In the genomic region with DNA sequence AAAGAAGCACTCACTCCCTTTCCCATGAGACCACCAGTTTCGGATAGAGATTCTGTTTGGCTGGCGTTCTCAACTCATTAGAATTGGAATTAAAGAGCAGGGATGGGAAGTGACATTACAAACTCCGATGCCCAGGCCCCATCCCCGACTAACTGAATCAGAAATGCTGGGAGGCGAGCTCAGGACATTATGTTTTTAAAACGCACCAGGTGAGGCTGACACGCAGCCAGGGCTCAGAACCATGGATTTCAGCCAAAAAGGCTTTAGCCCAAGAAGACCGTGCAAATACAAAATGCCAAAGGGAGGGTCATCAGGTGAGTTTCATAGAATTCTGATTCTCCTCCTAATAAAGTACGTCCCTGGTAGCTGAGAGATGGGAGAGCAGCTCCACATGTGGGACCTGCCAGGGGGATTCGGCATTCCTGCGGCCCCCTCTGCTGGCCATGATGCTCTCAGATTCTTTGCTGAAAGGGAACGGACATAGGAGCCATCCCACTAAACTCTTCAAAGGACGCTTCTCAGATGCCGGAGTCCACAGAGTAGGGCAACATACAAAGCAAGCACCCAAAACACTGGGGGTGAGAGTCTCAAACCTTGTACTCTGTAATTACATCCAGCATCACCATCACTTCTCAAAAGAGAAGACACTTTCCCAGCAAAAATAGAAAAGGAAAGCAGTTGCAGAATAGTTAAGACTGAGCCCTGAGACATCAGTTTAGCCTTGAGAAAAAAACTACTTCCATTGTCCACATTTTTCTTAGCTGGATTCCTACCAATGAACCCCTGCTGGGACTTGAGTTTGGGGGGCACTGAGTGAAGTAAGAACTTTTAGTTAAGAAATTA, we compare ENCODE assay signal across 9 cellular contexts.
A peak's percentile ranks its signal among the peaks of the same experiment; 100 is the strongest.
DNase-seq lines count a peak whose midpoint lies in the region; ATAC-seq and TF ChIP-seq lines count a peak whose summit lies in the region.
"Had no signal": no experiment of that assay in that cellular context is flagged by ENCODE, and none has a peak within 500 bp of the region (broad histone marks: within the 10 kb centered on the region; RNA-seq: fewer than 3 reads in every experiment).

No MANE protein-coding gene starts in this region.

- intact Hi-C loops in adrenal gland (cut with DNase I) = no loop called here

- peak; percentile 60 for TF ChIP-seq CTCF in BE2C (IDR thresholded peaks at IDR 0.05; ENCODE audit: low read depth, low read length)
- peak; percentile 67 for TF ChIP-seq CTCF in HFF-Myc (IDR thresholded peaks at IDR 0.05; ENCODE audit: low read depth, low read length, missing control alignments)
- peak; percentile 87 for TF ChIP-seq CTCF in VCaP (conservative IDR thresholded peaks at IDR 0.05)
- TF ChIP-seq CTCF in adrenal gland (IDR thresholded peaks at IDR 0.05) = no peak

- 35 to 45% (median 40%) methylated on average over 11 to 14 of the region's 14 CpGs for WGBS in adrenal gland, 4 donors

- peaks cover 24% of the 10 kb centered on the region for H3K27me3 ChIP-seq in BE2C
- H3K27me3 ChIP-seq in adrenal gland = peaks cover 5% of the 10 kb centered on the region

- H3K4me3 ChIP-seq in BE2C (ENCODE audit: low read depth, low read length) = no peak overlapping the region
- H3K4me3 ChIP-seq in HFF-Myc (replicated peaks; ENCODE audit: low read depth, low read length) = no peak overlapping the region
- no peak overlapping the region for H3K4me3 ChIP-seq in adrenal gland
- H3K4me3 ChIP-seq: transverse colon had no signal

- no peaks in the 10 kb centered on the region for H3K4me1 ChIP-seq in BE2C
- H3K4me1 ChIP-seq in adrenal gland (replicated peaks in 1 of 2) = no peaks in the 10 kb centered on the region
- H3K4me1 ChIP-seq: transverse colon had no signal

- H3K27ac ChIP-seq in VCaP = no peak overlapping the region
- no peak overlapping the region for H3K27ac ChIP-seq in adrenal gland
- H3K27ac ChIP-seq: transverse colon had no signal

- H3K36me3 ChIP-seq in BE2C = no peaks in the 10 kb centered on the region
- H3K36me3 ChIP-seq in adrenal gland (replicated peaks in 1 of 2) = no peaks in the 10 kb centered on the region
- H3K36me3 ChIP-seq: transverse colon had no signal

- H3K9me3 ChIP-seq in BE2C (no peaks in the 10 kb centered on the region), adrenal gland (replicated peaks in 1 of 3) (no peaks in the 10 kb centered on the region)
- H3K9me3 ChIP-seq: transverse colon had no signal

- TF ChIP-seq POLR2A in adrenal gland (IDR thresholded peaks at IDR 0.05) = no peak

- ATAC-seq in HG02798 (IDR thresholded peaks at IDR 0.05; ENCODE audit: poor library complexity, unreplicated experiment) = no peak

- DNase-seq in BE2C (peak; percentile 51), HFF-Myc (ENCODE audit: extremely low read depth, low read depth) (no peak), left kidney (ENCODE audit: low read depth, low spot score) (peak; percentile 80), adrenal gland (no peak)
- DNase-seq in stimulated activated CD4-positive, alpha-beta T cell treated with anti-CD3 and anti-CD28 coated beads, Interleukin-12 subunit alpha, Interleukin-12 subunit beta, amount 100 ng/mL, for 4 hours = no peak
- DNase-seq in activated naive CD4-positive, alpha-beta T cell treated with anti-CD3 and anti-CD28 coated beads, Interleukin-2, amount 50 U/mL, for 16 hours = no peak
- DNase-seq: transverse colon had no signal

Comparison
In these comparisons a context has a peak if more than half of its experiments do, and no peak if none do; other contexts are left out.
1. DNase-seq: peak in BE2C (single experiment) and left kidney (single experiment); none in HFF-Myc (single experiment), stimulated activated CD4-positive, alpha-beta T cell treated with anti-CD3 and anti-CD28 coated beads, Interleukin-12 subunit alpha, Interleukin-12 subunit beta, amount 100 ng/mL, for 4 hours (single experiment), adrenal gland (0 of 7) and activated naive CD4-positive, alpha-beta T cell treated with anti-CD3 and anti-CD28 coated beads, Interleukin-2, amount 50 U/mL, for 16 hours (single experiment).
2. CTCF ChIP-seq: peak in BE2C (single experiment), HFF-Myc (single experiment) and VCaP (single experiment); none in adrenal gland (0 of 6).